ENCODE assay signal across 12 cellular contexts in genomic region chr1:89126234-89126580, GRCh38. TPM values are rescaled to one million over a fixed set of nuclear protein-coding genes. Genes with fewer than 3 reads are reported as not detected.
DNase-seq lines count a peak whose midpoint lies in the region; ATAC-seq and TF ChIP-seq lines count a peak whose summit lies in the region.
"Had no signal": no experiment of that assay in that cellular context is flagged by ENCODE, and none has a peak within 500 bp of the region (broad histone marks: within the 10 kb centered on the region; RNA-seq: fewer than 3 reads in every experiment).

No MANE protein-coding gene starts in this region.

- TF ChIP-seq CTCF in OCI-LY3 (IDR thresholded peaks at IDR 0.05; ENCODE audit: low read depth, low read length) (no peak), testis (IDR thresholded peaks at IDR 0.05) (no peak)

- H3K79me2 ChIP-seq in OCI-LY3 (ENCODE audit: low read length) = no peaks in the 10 kb centered on the region

- H3K9me3 ChIP-seq in OCI-LY3 (ENCODE audit: insufficient read depth, low read length) (no peaks in the 10 kb centered on the region), right cardiac atrium (ENCODE audit: control insufficient read depth, low read length) (no peaks in the 10 kb centered on the region), testis (no peaks in the 10 kb centered on the region)

- ATAC-seq in right cardiac atrium = no peak
- no peak for ATAC-seq in GM19324 (IDR thresholded peaks at IDR 0.05; ENCODE audit: low FRiP score, unreplicated experiment)

- no peaks in the 10 kb centered on the region for H3K27me3 ChIP-seq in OCI-LY3 (ENCODE audit: low read depth, low read length)
- no peaks in the 10 kb centered on the region for H3K27me3 ChIP-seq in right cardiac atrium (ENCODE audit: control insufficient read depth, insufficient read depth)
- H3K27me3 ChIP-seq in testis = no peaks in the 10 kb centered on the region

- H3K36me3 ChIP-seq in OCI-LY3 (replicated peaks; ENCODE audit: low read depth, low read length) (no peaks in the 10 kb centered on the region), testis (ENCODE audit: low read depth, missing control alignments) (no peaks in the 10 kb centered on the region)

- peak overlapping the region; percentile 98 for H3K27ac Mint-ChIP-seq in activated CD4-positive, alpha-beta T cell treated with anti-CD3 and anti-CD28 coated beads, Interleukin-2, amount 10 ng/mL, durations not matched to agents 24 days and 14 days

- peak overlapping the region; percentile 86 for H2AFZ ChIP-seq in OCI-LY3 (ENCODE audit: low read depth, low read length)

- peaks cover 60% of the 10 kb centered on the region for H3K4me1 Mint-ChIP-seq in activated CD4-positive, alpha-beta T cell treated with anti-CD3 and anti-CD28 coated beads, Interleukin-2, amount 10 ng/mL, durations not matched to agents 24 days and 14 days

- H3K9ac ChIP-seq in OCI-LY3 (ENCODE audit: low read length) = no peak overlapping the region

- peak overlapping the region; percentile 93 for H3K4me3 Mint-ChIP-seq in activated CD4-positive, alpha-beta T cell treated with anti-CD3 and anti-CD28 coated beads, Interleukin-2, amount 10 ng/mL, durations not matched to agents 24 days and 14 days

- intact Hi-C loops in activated CD4-positive, alpha-beta T cell treated with anti-CD3 and anti-CD28 coated beads, Interleukin-2, amount 10 ng/mL, durations not matched to agents 24 days and 14 days (cut with micrococcal nuclease) = loop anchor here (1.0 to 2.0 kb wide), 9 partner anchors 61 to 485 kb away; partner anchors contain the start of gene GBP1
- intact Hi-C loops in right cardiac atrium (cut with DNase I) = no loop called here
- intact Hi-C loops in testis (cut with DNase I; ENCODE audit: low total_unique reads) = no loop called here

- no peak for DNase-seq in activated CD4-positive, alpha-beta T cell treated with anti-CD3 and anti-CD28 coated beads, Interleukin-2, amount 10 ng/mL, durations not matched to agents 24 days and 14 days
- DNase-seq in activated CD4-positive, alpha-beta T cell treated with anti-CD3 and anti-CD28 coated beads, Interleukin-2, amount 50 U/mL, for 48 hours = no peak
- DNase-seq in right cardiac atrium (no peak), testis (no peak), hepatic stellate cell (ENCODE audit: low spot score) (no peak)
- DNase-seq in activated effector memory CD4-positive, alpha-beta T cell treated with Interleukin-2 at 50 U/mL for 16 hours = no peak
- DNase-seq: amygdala, NCI-H748 treated with DMSO at 0.1 percent for 48 hours had no signal

- H3K4me2 ChIP-seq in OCI-LY3 (ENCODE audit: low read length) = 0 out of 2 replicates have a peak overlapping the region, but pooled peaks have one; percentile 7

- H3K4me1 ChIP-seq in OCI-LY3 (ENCODE audit: low read length) = peaks cover 20% of the 10 kb centered on the region
- peaks cover 2% of the 10 kb centered on the region for H3K4me1 ChIP-seq in right cardiac atrium (ENCODE audit: control insufficient read depth, insufficient read depth, low read length)
- H3K4me1 ChIP-seq in testis = peaks cover 12% of the 10 kb centered on the region

- H3K36me3 Mint-ChIP-seq in activated CD4-positive, alpha-beta T cell treated with anti-CD3 and anti-CD28 coated beads, Interleukin-2, amount 10 ng/mL, durations not matched to agents 24 days and 14 days (ENCODE audit: low read depth) = peaks cover 44% of the 10 kb centered on the region

- H3K4me3 ChIP-seq in OCI-LY3 (ENCODE audit: low read length) (no peak overlapping the region), right cardiac atrium (ENCODE audit: low read length) (peak overlapping the region; percentile 96), testis (no peak overlapping the region)

- no peaks in the 10 kb centered on the region for H4K20me1 ChIP-seq in OCI-LY3 (ENCODE audit: insufficient read depth, low read length)

- H3K9me3 Mint-ChIP-seq in activated CD4-positive, alpha-beta T cell treated with anti-CD3 and anti-CD28 coated beads, Interleukin-2, amount 10 ng/mL, durations not matched to agents 24 days and 14 days = peaks cover 7% of the 10 kb centered on the region

- no peaks in the 10 kb centered on the region for H3K27me3 Mint-ChIP-seq in activated CD4-positive, alpha-beta T cell treated with anti-CD3 and anti-CD28 coated beads, Interleukin-2, amount 10 ng/mL, durations not matched to agents 24 days and 14 days

- TF ChIP-seq POLR2A in testis (IDR thresholded peaks at IDR 0.05) = no peak

- no peak overlapping the region for H3K27ac ChIP-seq in OCI-LY3 (ENCODE audit: low read length)
- H3K27ac ChIP-seq in right cardiac atrium (ENCODE audit: low read length) = no peak overlapping the region
- H3K27ac ChIP-seq in testis = peak overlapping the region; percentile 77 to 89

RNA-seq across cellular contexts. Expression of gene GBP2, which starts 0.3 kb away (rescaled TPM):
- 168 and 169 TPM in 2 replicates for total RNA-seq in activated CD4-positive, alpha-beta T cell treated with anti-CD3 and anti-CD28 coated beads, Interleukin-2, amount 10 ng/mL, durations not matched to agents 24 days and 14 days
- total RNA-seq in right cardiac atrium (10 to 100 TPM; 11.3 to 18.9 (median 14.0) TPM), testis (10 to 100 TPM; 35.2 to 41.3 TPM)
- polyA plus RNA-seq in right cardiac atrium (22.9 TPM), testis (ENCODE audit: insufficient read depth, low read depth, low replicate concordance) (39.5 TPM)

RNA-seq across cellular contexts. Expression of gene GBP7, which starts 49.6 kb away (rescaled TPM):
- total RNA-seq in activated CD4-positive, alpha-beta T cell treated with anti-CD3 and anti-CD28 coated beads, Interleukin-2, amount 10 ng/mL, durations not matched to agents 24 days and 14 days = not detected in 2 replicates
- under 1 TPM in 1 of 4 donors, not detected in 3; 0.11 TPM for total RNA-seq in right cardiac atrium
- polyA plus RNA-seq in right cardiac atrium = 0.05 TPM
- total RNA-seq in testis = not detected
- polyA plus RNA-seq in testis (ENCODE audit: insufficient read depth, low read depth, low replicate concordance) = 0.12 TPM
- total RNA-seq: H4, temporal lobe had no signal

Comparison
In these comparisons a context has a peak if more than half of its experiments do, and no peak if none do; other contexts are left out.
1. H3K27ac ChIP-seq: peak in testis (2 of 2); none in OCI-LY3 (single experiment) and right cardiac atrium (single experiment).